1 cellular context compared by ENCODE assay signal in genomic region chr2:127674241-127675209, GRCh38.
TF ChIP-seq lines count a peak whose summit lies in the region.

No MANE protein-coding gene starts in this region.

TF ChIP-seq in HepG2, 621 proteins besides CTCF, POLR2A, EP300 and RAD21 (continues in another document):
- TF ChIP-seq ZNF615 (CRISPR knock-in tag; IDR thresholded peaks at IDR 0.05; ENCODE audit: borderline replicate concordance) (no peak), CBFB (CRISPR knock-in tag; IDR thresholded peaks at IDR 0.05) (no peak), MTA1 (CRISPR knock-in tag; IDR thresholded peaks at IDR 0.05; ENCODE audit: borderline replicate concordance) (peak; percentile 27; the same call in 1 of the 2 replicates), ZNF121 (CRISPR knock-in tag; IDR thresholded peaks at IDR 0.05) (peak; percentile 95), TEAD3 (CRISPR knock-in tag; optimal IDR thresholded peaks at IDR 0.05; ENCODE audit: borderline replicate concordance) (peak; percentile 59), ZNF850 (CRISPR knock-in tag; conservative IDR thresholded peaks at IDR 0.05) (no peak), AKAP8 (CRISPR knock-in tag; IDR thresholded peaks at IDR 0.05) (no peak), ZSCAN25 (CRISPR knock-in tag; IDR thresholded peaks at IDR 0.05) (no peak), THAP11 (CRISPR knock-in tag; IDR thresholded peaks at IDR 0.05) (no peak), ZFYVE20 (CRISPR knock-in tag; IDR thresholded peaks at IDR 0.05; ENCODE audit: borderline replicate concordance, low read depth) (no peak), DNMT3B (CRISPR knock-in tag; conservative IDR thresholded peaks at IDR 0.05) (no peak), PBX2 (CRISPR knock-in tag; IDR thresholded peaks at IDR 0.05) (no peak), SATB2 (CRISPR knock-in tag; IDR thresholded peaks at IDR 0.05) (no peak), POLR2AphosphoS2 (IDR thresholded peaks at IDR 0.05; ENCODE audit: low read depth, low read length) (no peak), DZIP1 (CRISPR knock-in tag; IDR thresholded peaks at IDR 0.05) (no peak), KAT8 (CRISPR knock-in tag; IDR thresholded peaks at IDR 0.05) (no peak), POGZ (CRISPR knock-in tag; IDR thresholded peaks at IDR 0.05) (no peak), ZFP37 (CRISPR knock-in tag; IDR thresholded peaks at IDR 0.05; ENCODE audit: borderline replicate concordance) (no peak), ZNF761 (CRISPR knock-in tag; conservative IDR thresholded peaks at IDR 0.05) (0 out of 2 replicates have a peak, but pooled peaks have one; percentile 61), SIN3A (IDR thresholded peaks at IDR 0.05; ENCODE audit: borderline replicate concordance, low read depth, low read length) (no peak), BCL3 (CRISPR knock-in tag; IDR thresholded peaks at IDR 0.05) (0 out of 2 replicates have a peak, but pooled peaks have one; percentile 21), HINFP (CRISPR knock-in tag; IDR thresholded peaks at IDR 0.05; ENCODE audit: low read depth) (no peak), ZNF24 (IDR thresholded peaks at IDR 0.05) (no peak), STAG1 (CRISPR knock-in tag; IDR thresholded peaks at IDR 0.05) (no peak), PCBP2 (optimal IDR thresholded peaks at IDR 0.05; ENCODE audit: low read depth, low read length, poor library complexity, severe bottlenecking) (no peak), BCLAF1 (IDR thresholded peaks at IDR 0.05) (no peak), HNF4G (IDR thresholded peaks at IDR 0.05; ENCODE audit: borderline replicate concordance, low read depth, low read length) (peak; percentile 68), HNF4G (CRISPR knock-in tag; IDR thresholded peaks at IDR 0.05; ENCODE audit: borderline replicate concordance, low read depth) (no peak), GATAD2A (CRISPR knock-in tag; IDR thresholded peaks at IDR 0.05) (0 out of 2 replicates have a peak, but pooled peaks have one; percentile 16), ZNF879 (CRISPR knock-in tag; IDR thresholded peaks at IDR 0.05) (no peak), ZNF816 (CRISPR knock-in tag; IDR thresholded peaks at IDR 0.05; ENCODE audit: borderline replicate concordance) (no peak), MAZ (IDR thresholded peaks at IDR 0.05; ENCODE audit: borderline replicate concordance, low read depth, low read length) (no peak), MAZ (CRISPR knock-in tag; IDR thresholded peaks at IDR 0.05; ENCODE audit: low read depth) (peak; percentile 58; the same call in 1 of the 2 replicates), SKIL (CRISPR knock-in tag; IDR thresholded peaks at IDR 0.05; ENCODE audit: borderline replicate concordance) (peak; percentile 40; the same call in 1 of the 2 replicates), ZNF687 (CRISPR knock-in tag; IDR thresholded peaks at IDR 0.05) (peak; percentile 63), ZNF383 (CRISPR knock-in tag; IDR thresholded peaks at IDR 0.05; ENCODE audit: borderline replicate concordance) (peak; percentile 45; the same call in 1 of the 2 replicates), ZMYM4 (CRISPR knock-in tag; IDR thresholded peaks at IDR 0.05) (peak; percentile 53), ZNF777 (CRISPR knock-in tag; IDR thresholded peaks at IDR 0.05) (peak; percentile 95), ZNF670 (CRISPR knock-in tag; IDR thresholded peaks at IDR 0.05; ENCODE audit: borderline replicate concordance) (no peak), BRF2 (CRISPR knock-in tag; IDR thresholded peaks at IDR 0.05) (no peak), MXD1 (CRISPR knock-in tag; IDR thresholded peaks at IDR 0.05) (0 out of 2 replicates have a peak, but pooled peaks have one; percentile 62), ZNF10 (CRISPR knock-in tag; IDR thresholded peaks at IDR 0.05; ENCODE audit: borderline replicate concordance, low read depth) (no peak), KAT7 (CRISPR knock-in tag; IDR thresholded peaks at IDR 0.05; ENCODE audit: borderline replicate concordance) (no peak), HOXA7 (CRISPR knock-in tag; IDR thresholded peaks at IDR 0.05) (no peak), MTF2 (CRISPR knock-in tag; IDR thresholded peaks at IDR 0.05; ENCODE audit: borderline replicate concordance) (peak; percentile 80; the same call in 1 of the 2 replicates), MNT (IDR thresholded peaks at IDR 0.05) (no peak), ZNF207 (IDR thresholded peaks at IDR 0.05; ENCODE audit: borderline replicate concordance) (no peak)
